Comparison of ENCODE assay signal across 34 cellular contexts in the genomic region with DNA sequence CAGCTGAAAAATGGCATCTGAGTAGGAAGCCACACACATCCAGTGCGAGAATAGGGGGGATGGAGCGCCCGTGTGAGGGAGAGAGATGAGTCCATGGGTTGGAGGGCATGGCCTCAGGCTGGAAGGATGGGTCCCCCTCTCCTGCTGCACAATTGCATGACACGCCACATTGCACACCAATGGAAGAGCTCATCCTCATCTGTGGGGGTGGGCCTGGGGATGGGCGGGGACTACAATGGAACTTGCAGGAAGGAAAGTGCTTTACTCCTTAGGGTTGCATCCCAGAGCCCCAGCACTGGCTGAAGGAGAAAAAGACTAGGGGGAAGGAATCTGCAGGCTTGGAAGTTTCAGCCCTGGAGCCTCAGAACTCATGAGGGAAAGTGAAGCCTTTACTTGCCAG.
"Had no signal": no experiment of that assay in that cellular context is flagged by ENCODE, and none has a peak within 500 bp of the region (broad histone marks: within the 10 kb centered on the region; RNA-seq: fewer than 3 reads in every experiment).

No MANE protein-coding gene starts in this region.

- ATAC-seq: activated CD8-positive, alpha-beta T cell treated with anti-CD3 and anti-CD28 coated beads for 36 hours; activated naive CD4-positive, alpha-beta T cell treated with anti-CD3 and anti-CD28 coated beads, Interleukin-2, amount 50 U/mL, for 72 hours had no signal

- H3K4me1 ChIP-seq: adrenal gland had no signal

- H3K27ac Mint-ChIP-seq: activated CD8-positive, alpha-beta T cell treated with anti-CD3 and anti-CD28 coated beads for 36 hours; activated naive CD4-positive, alpha-beta T cell treated with anti-CD3 and anti-CD28 coated beads for 36 hours; activated naive CD4-positive, alpha-beta T cell treated with anti-CD3 and anti-CD28 coated beads, Interleukin-2, amount 50 U/mL, for 72 hours; activated T-cell treated with anti-CD3 and anti-CD28 coated beads, Interleukin-2, amount 50 U/mL, for 24 hours; activated T-helper 1 cell treated with anti-CD3 and anti-CD28 coated beads, Interleukin-12 subunit alpha, Interleukin-12 subunit beta, Interleukin-2, Interleukin-4 antibody, amounts not matched to agents 30 ng/mL and 10 ng/mL and 1 ng/mL, durations not matched to agents 14 hours and 24 hours and 36 hours; brain had no signal

- H3K36me3 Mint-ChIP-seq: activated naive CD4-positive, alpha-beta T cell treated with anti-CD3 and anti-CD28 coated beads, Interleukin-2, amount 50 U/mL, for 72 hours; brain had no signal

- H3K9me3 ChIP-seq: adrenal gland had no signal

- H3K27me3 ChIP-seq: adrenal gland had no signal

- H3K36me3 ChIP-seq: adrenal gland had no signal

- H3K4me3 ChIP-seq: adrenal gland, PC-9 had no signal

- H3K27ac ChIP-seq: adrenal gland, PC-9, VCaP had no signal

- FAIRE-seq: astrocyte, bronchial epithelial cell, RCC 7860 had no signal

- H3K27me3 Mint-ChIP-seq: activated CD8-positive, alpha-beta T cell treated with anti-CD3 and anti-CD28 coated beads for 36 hours; activated T-cell treated with anti-CD3 and anti-CD28 coated beads, Interleukin-2, amount 50 U/mL, for 24 hours; brain had no signal

- H2AFZ ChIP-seq: PC-9 had no signal

- H3K9me3 Mint-ChIP-seq: activated CD8-positive, alpha-beta T cell treated with anti-CD3 and anti-CD28 coated beads for 36 hours; activated naive CD4-positive, alpha-beta T cell treated with anti-CD3 and anti-CD28 coated beads for 36 hours; activated naive CD4-positive, alpha-beta T cell treated with anti-CD3 and anti-CD28 coated beads, Interleukin-2, amount 50 U/mL, for 72 hours; activated T-cell treated with anti-CD3 and anti-CD28 coated beads, Interleukin-2, amount 50 U/mL, for 24 hours; activated T-helper 1 cell treated with anti-CD3 and anti-CD28 coated beads, Interleukin-12 subunit alpha, Interleukin-12 subunit beta, Interleukin-2, Interleukin-4 antibody, amounts not matched to agents 30 ng/mL and 10 ng/mL and 1 ng/mL, durations not matched to agents 14 hours and 24 hours and 36 hours had no signal

- DNase-seq: activated CD4-positive, alpha-beta T cell treated with anti-CD3 and anti-CD28 coated beads for 1 hour; activated CD4-positive, alpha-beta T cell treated with anti-CD3 and anti-CD28 coated beads for 48 hours; activated CD4-positive, alpha-beta T cell treated with anti-CD3 and anti-CD28 coated beads, Interleukin-2, amount 50 U/mL, for 4 hours; activated CD4-positive, CD25-positive, alpha-beta regulatory T cell; activated CD8-positive, alpha-beta T cell treated with anti-CD3 and anti-CD28 coated beads for 36 hours; activated gamma-delta T cell treated with Interleukin-2 at 50 U/mL for 16 hours; activated naive CD4-positive, alpha-beta T cell treated with anti-CD3 and anti-CD28 coated beads for 36 hours; activated T-cell treated with anti-CD3 and anti-CD28 coated beads, Interleukin-2, amount 50 U/mL, for 24 hours; adrenal gland; caudate nucleus; NCI-H1092 treated with DMSO at 0.1 percent for 48 hours; NCI-H1417; NCI-H146; NCI-H187; NCI-H2029 treated with DMSO at 0.1 percent for 48 hours; NCI-H2107; NCI-H2171; NCI-H510A; NCI-H526; NCI-H748 treated with DMSO at 0.1 percent for 48 hours; NK-92 treated with Interleukin-12 subunit alpha and Interleukin-12 subunit beta, amount 100 ng/mL, for 24 hours; PC-9; Right ventricle myocardium superior; SW 1271; T-helper 1 cell; T-helper 2 cell; T-helper 9 cell had no signal

- H3K4me2 ChIP-seq: PC-9 had no signal

- H3K4me3 Mint-ChIP-seq: activated CD8-positive, alpha-beta T cell treated with anti-CD3 and anti-CD28 coated beads for 36 hours; activated naive CD4-positive, alpha-beta T cell treated with anti-CD3 and anti-CD28 coated beads for 36 hours; activated T-cell treated with anti-CD3 and anti-CD28 coated beads, Interleukin-2, amount 50 U/mL, for 24 hours; activated T-helper 1 cell treated with anti-CD3 and anti-CD28 coated beads, Interleukin-12 subunit alpha, Interleukin-12 subunit beta, Interleukin-2, Interleukin-4 antibody, amounts not matched to agents 30 ng/mL and 10 ng/mL and 1 ng/mL, durations not matched to agents 14 hours and 24 hours and 36 hours; brain had no signal
